In the genomic region with DNA sequence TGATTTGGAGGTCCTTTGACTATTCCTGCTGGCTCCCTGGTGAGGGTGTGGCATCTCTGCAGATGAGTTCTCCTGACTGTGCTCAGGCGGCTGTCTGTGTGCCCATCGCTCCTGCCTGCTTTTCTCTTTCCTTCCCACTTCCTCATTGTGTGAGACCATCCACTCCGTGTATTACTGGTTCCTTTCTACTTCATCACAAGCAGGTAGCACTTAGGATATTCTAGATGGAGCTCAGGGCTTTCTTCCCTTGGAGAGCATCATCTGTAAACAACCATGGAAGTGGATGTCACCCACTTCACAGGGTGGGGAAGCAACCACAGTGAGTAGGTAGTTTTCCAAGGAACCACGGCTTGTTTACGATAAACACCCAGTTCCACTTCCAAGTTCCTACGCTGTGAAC, we compare ENCODE assay signal across 11 cellular contexts. TPM values are rescaled to one million over a fixed set of nuclear protein-coding genes. Genes with fewer than 3 reads are reported as not detected.
DNase-seq lines count a peak whose midpoint lies in the region; ATAC-seq, FAIRE-seq and TF ChIP-seq lines count a peak whose summit lies in the region.
"Had no signal": no experiment of that assay in that cellular context is flagged by ENCODE, and none has a peak within 500 bp of the region (broad histone marks: within the 10 kb centered on the region; RNA-seq: fewer than 3 reads in every experiment).

No MANE protein-coding gene starts in this region.

- no peak for FAIRE-seq in keratinocyte (lab: Jason Lieb, UNC)

- H3K27ac ChIP-seq in BLaER1 treated with 17β-estradiol and CSF1 and Interleukin-3, amounts not matched to agents 10 nM and 100 nM, result peak overlapping the region in 5 of 11 experiments; percentile 1 to 60 (median 9); a peak in 5 of 22 replicates
- peak overlapping the region; percentile 43 for H3K27ac ChIP-seq in OCI-LY1 (ENCODE audit: low read depth, low read length, poor library complexity, severe bottlenecking)
- peak overlapping the region; percentile 40 for H3K27ac ChIP-seq in keratinocyte (ENCODE audit: control insufficient read depth, insufficient read depth, low read length)
- no peak overlapping the region for H3K27ac ChIP-seq in PC-9
- H3K27ac ChIP-seq in SK-N-SH (ENCODE audit: low read depth in 2 of 2, low read length in 1 of 2), result no peak overlapping the region
- H3K27ac ChIP-seq: esophagus squamous epithelium, thyroid gland had no signal

- peaks cover 100% of the 10 kb centered on the region in 11 experiments for H4K20me1 ChIP-seq in BLaER1 treated with 17β-estradiol and CSF1 and Interleukin-3, amounts not matched to agents 10 nM and 100 nM
- H4K20me1 ChIP-seq in OCI-LY1 (ENCODE audit: insufficient read depth, low read length) (peaks cover 8% of the 10 kb centered on the region), keratinocyte (ENCODE audit: control insufficient read depth, extremely low read depth, insufficient read depth, low read length) (peaks cover 73% of the 10 kb centered on the region), PC-9 (ENCODE audit: insufficient read depth) (peaks cover 98% of the 10 kb centered on the region), SK-N-SH (ENCODE audit: insufficient read depth) (peaks cover 100% of the 10 kb centered on the region)

- no peak overlapping the region; a peak in 1 of 20 replicates for H3K4me3 ChIP-seq in BLaER1 treated with 17β-estradiol and CSF1 and Interleukin-3, amounts not matched to agents 10 nM and 100 nM
- H3K4me3 ChIP-seq in GM12865 (ENCODE audit: low read depth, low read length), result peak overlapping the region; percentile 18; the same call in 1 of the 2 replicates
- peak overlapping the region; percentile 6 for H3K4me3 ChIP-seq in OCI-LY1 (ENCODE audit: low read depth, low read length, poor library complexity, severe bottlenecking)
- H3K4me3 ChIP-seq in keratinocyte (ENCODE audit: control insufficient read depth in 2 of 3, extremely low read depth in 1 of 3, insufficient read depth in 2 of 3, low read depth in 1 of 3, low read length in 3 of 3), result no peak overlapping the region
- H3K4me3 ChIP-seq in PC-9, result no peak overlapping the region
- no peak overlapping the region for H3K4me3 ChIP-seq in SK-N-SH (ENCODE audit: low read depth in 2 of 2, low read length in 1 of 2)
- H3K4me3 ChIP-seq: esophagus squamous epithelium, thyroid gland had no signal

- peaks cover 5% of the 10 kb centered on the region for H3K9me1 ChIP-seq in keratinocyte (ENCODE audit: control insufficient read depth, extremely low read depth, insufficient read depth, low read length)

- no peak for ATAC-seq in GM21528 (IDR thresholded peaks at IDR 0.05; ENCODE audit: low FRiP score, unreplicated experiment)
- ATAC-seq in GM18858 (IDR thresholded peaks at IDR 0.05; ENCODE audit: unreplicated experiment), result no peak

- DNase-seq in GM12865 (ENCODE audit: low read depth) (no peak), keratinocyte (ENCODE audit: low read depth, low spot score) (no peak), PC-9 (no peak), SK-N-SH (no peak)
- DNase-seq: esophagus squamous epithelium, NCI-H146, thyroid gland had no signal

- CTCF ChIA-PET in PC-9 (lab: Charles Lee) (no interaction called here), SK-N-SH (lab: Yijun Ruan, JAX) (interaction anchor here (1.2 to 5.5 kb wide), 3 partner anchors 12 to 79 kb away, joined by 3 to 29 read pairs (median 5); no protein-coding TSS in a partner anchor)

- 92% methylated on average over 6 of the region's 6 CpGs for WGBS in SK-N-SH (ENCODE audit: low lambda C conversion rate)

- no peak for TF ChIP-seq RAD21 in SK-N-SH (IDR thresholded peaks at IDR 0.05; ENCODE audit: low read length)

- H2AFZ ChIP-seq in OCI-LY1 (ENCODE audit: low read length) (no peak overlapping the region), keratinocyte (ENCODE audit: control insufficient read depth, low read length) (no peak overlapping the region), PC-9 (no peak overlapping the region), SK-N-SH (ENCODE audit: low read depth) (no peak overlapping the region)

- POLR2A ChIA-PET in PC-9 (lab: Charles Lee; ENCODE audit: unreplicated experiment) (no interaction called here), SK-N-SH (lab: Yijun Ruan, JAX) (no interaction called here)

- BruUV-seq in PC-9 (replicated peaks; lab: Mats Ljungman, UMichigan), result no TSS peak

- peaks cover 12 to 89% (median 76%) of the 10 kb centered on the region in 11 experiments for H3K36me3 ChIP-seq in BLaER1 treated with 17β-estradiol and CSF1 and Interleukin-3, amounts not matched to agents 10 nM and 100 nM
- H3K36me3 ChIP-seq in OCI-LY1 (ENCODE audit: insufficient read depth, low read length) (peaks cover 22% of the 10 kb centered on the region; the same call in 1 of the 2 replicates), keratinocyte (ENCODE audit: control insufficient read depth in 2 of 2, extremely low read depth in 1 of 2, insufficient read depth in 2 of 2, low read length in 2 of 2) (peaks cover 4 to 8% of the 10 kb centered on the region in 2 experiments), PC-9 (ENCODE audit: low read depth) (peaks cover 12% of the 10 kb centered on the region), SK-N-SH (replicated peaks in 1 of 2; ENCODE audit: control insufficient read depth in 1 of 2, insufficient read depth in 2 of 2, low read length in 1 of 2) (peaks cover 0 to 6% of the 10 kb centered on the region in 2 experiments)
- H3K36me3 ChIP-seq: thyroid gland had no signal

- H3K9me2 ChIP-seq in OCI-LY1 (ENCODE audit: low read depth, low read length) (no peaks in the 10 kb centered on the region), PC-9 (ENCODE audit: insufficient read depth) (no peaks in the 10 kb centered on the region), SK-N-SH (no peaks in the 10 kb centered on the region)

- peaks cover 98% of the 10 kb centered on the region for H3K79me2 ChIP-seq in OCI-LY1 (ENCODE audit: insufficient read depth, low read length)
- H3K79me2 ChIP-seq in keratinocyte (ENCODE audit: control insufficient read depth, insufficient read depth, low read length), result peaks cover 100% of the 10 kb centered on the region
- peaks cover 99% of the 10 kb centered on the region for H3K79me2 ChIP-seq in PC-9 (ENCODE audit: low read depth)
- H3K79me2 ChIP-seq in SK-N-SH (ENCODE audit: insufficient read depth), result peaks cover 100% of the 10 kb centered on the region

- H3K9ac ChIP-seq in BLaER1 treated with 17β-estradiol and CSF1 and Interleukin-3, amounts not matched to agents 10 nM and 100 nM, result peak overlapping the region in 1 of 11 experiments; percentile 31; a peak in 2 of 22 replicates
- H3K9ac ChIP-seq in OCI-LY1 (ENCODE audit: low read length), result no peak overlapping the region; the same call in 1 of the 2 replicates
- H3K9ac ChIP-seq in keratinocyte (ENCODE audit: control insufficient read depth, extremely low read depth, insufficient read depth, low read length), result no peak overlapping the region
- H3K9ac ChIP-seq in SK-N-SH, result no peak overlapping the region

- H3K4me1 ChIP-seq in BLaER1 treated with 17β-estradiol and CSF1 and Interleukin-3, amounts not matched to agents 10 nM and 100 nM, result peaks cover 83 to 99% (median 96%) of the 10 kb centered on the region in 10 experiments
- H3K4me1 ChIP-seq in OCI-LY1 (ENCODE audit: insufficient read depth, low read length, severe bottlenecking), result peaks cover 51% of the 10 kb centered on the region
- peaks cover 58% of the 10 kb centered on the region for H3K4me1 ChIP-seq in keratinocyte (ENCODE audit: control insufficient read depth, extremely low read depth, insufficient read depth, low read length)
- H3K4me1 ChIP-seq in PC-9 (replicated peaks; ENCODE audit: insufficient read depth), result peaks cover 55% of the 10 kb centered on the region
- H3K4me1 ChIP-seq in SK-N-SH (ENCODE audit: control insufficient read depth in 1 of 2, insufficient read depth in 2 of 2, low read depth in 1 of 2, low read length in 1 of 2), result peaks cover 15 to 34% of the 10 kb centered on the region in 2 experiments

- dilution Hi-C loops in keratinocyte (cut with MboI; ENCODE audit: extremely low pct_ligation_motif_present, low sequenced_read_pairs), result no loop called here

- H3F3A ChIP-seq in OCI-LY1 (ENCODE audit: insufficient read depth, low read length), result no peaks in the 10 kb centered on the region
- peaks cover 60% of the 10 kb centered on the region; the same call in 1 of the 2 replicates for H3F3A ChIP-seq in PC-9 (ENCODE audit: insufficient read depth, low read depth)
- H3F3A ChIP-seq in SK-N-SH (replicated peaks; ENCODE audit: insufficient read depth), result peaks cover 9% of the 10 kb centered on the region

- H3K9me3 ChIP-seq in BLaER1 treated with 17β-estradiol and CSF1 and Interleukin-3, amounts not matched to agents 10 nM and 100 nM (replicated peaks in 1 of 11), result peaks cover 0 to 12% (median 0%) of the 10 kb centered on the region in 11 experiments; a peak in 3 of 22 replicates
- H3K9me3 ChIP-seq in OCI-LY1 (ENCODE audit: low read length) (no peaks in the 10 kb centered on the region), keratinocyte (ENCODE audit: control insufficient read depth, low read depth, low read length) (no peaks in the 10 kb centered on the region), PC-9 (ENCODE audit: insufficient read depth, low read depth) (no peaks in the 10 kb centered on the region), SK-N-SH (no peaks in the 10 kb centered on the region)
- H3K9me3 ChIP-seq: esophagus squamous epithelium, thyroid gland had no signal

- intact Hi-C loops in PC-9 (cut with micrococcal nuclease; ENCODE audit: unreplicated experiment), result no loop called here

- H3K4me2 ChIP-seq in BLaER1 treated with 17β-estradiol and CSF1 and Interleukin-3, amounts not matched to agents 10 nM and 100 nM, result peak overlapping the region; percentile 30 to 80 (median 57); a peak in 21 of 22 replicates
- H3K4me2 ChIP-seq in OCI-LY1 (ENCODE audit: low read length) (peak overlapping the region; percentile 31), keratinocyte (ENCODE audit: control insufficient read depth, extremely low read depth, insufficient read depth, low read depth, low read length) (no peak overlapping the region), PC-9 (no peak overlapping the region), SK-N-SH (no peak overlapping the region)

- H3K27me3 ChIP-seq in BLaER1 treated with 17β-estradiol and CSF1 and Interleukin-3, amounts not matched to agents 10 nM and 100 nM, result no peaks in the 10 kb centered on the region
- H3K27me3 ChIP-seq in OCI-LY1 (ENCODE audit: insufficient read depth, low read length) (no peaks in the 10 kb centered on the region), keratinocyte (ENCODE audit: control insufficient read depth, extremely low read depth, insufficient read depth, low read length) (no peaks in the 10 kb centered on the region), PC-9 (ENCODE audit: insufficient read depth, low read depth) (no peaks in the 10 kb centered on the region), SK-N-SH (ENCODE audit: insufficient read depth) (no peaks in the 10 kb centered on the region)
- H3K27me3 ChIP-seq: esophagus squamous epithelium, thyroid gland had no signal

- TF ChIP-seq CTCF in GM12865 (IDR thresholded peaks at IDR 0.05; ENCODE audit: insufficient read depth, low read depth, low read length, missing control alignments), result no peak
- no peak for TF ChIP-seq CTCF in OCI-LY1 (IDR thresholded peaks at IDR 0.05; ENCODE audit: low read length)
- no peak for TF ChIP-seq CTCF in keratinocyte (optimal IDR thresholded peaks at IDR 0.05 in 1 of 3, IDR thresholded peaks at IDR 0.05 in 1 of 3, conservative IDR thresholded peaks at IDR 0.05 in 1 of 3; ENCODE audit: extremely low read depth in 1 of 3, insufficient read depth in 2 of 3, low read length in 3 of 3)
- TF ChIP-seq CTCF in PC-9 (conservative IDR thresholded peaks at IDR 0.05), result no peak
- TF ChIP-seq CTCF in SK-N-SH (IDR thresholded peaks at IDR 0.05), result no peak

- no peak for TF ChIP-seq EP300 in SK-N-SH (IDR thresholded peaks at IDR 0.05; ENCODE audit: borderline replicate concordance in 1 of 2, low read depth in 1 of 2, low read length in 1 of 2)

RNA-seq across cellular contexts. Expression of gene DNAJB6, which starts 15.7 kb away (rescaled TPM):
- 76.8 to 163 TPM (median 152 TPM) in 3 replicates for polyA plus RNA-seq in keratinocyte
- polyA plus RNA-seq in keratinocyte (2011; ENCODE audit: low read depth), result 296 TPM
- 119 and 167 TPM in 2 replicates for polyA plus RNA-seq in keratinocyte (2011; cell fraction: cytosol; rRNA removed)
- polyA plus RNA-seq in keratinocyte (2011; cell fraction: nucleus; rRNA removed), result 115 and 161 TPM in 2 replicates
- 190 TPM in 2 replicates for polyA plus RNA-seq in keratinocyte (2012; ENCODE audit: low replicate concordance)
- 26.5 to 60.8 TPM (median 29.4 TPM) in 3 replicates for polyA minus RNA-seq in keratinocyte
- polyA minus RNA-seq in keratinocyte (2011; cell fraction: cytosol; rRNA and poly(A)+ RNA removed), result 69.4 TPM
- polyA minus RNA-seq in keratinocyte (2011; cell fraction: nucleus; rRNA and poly(A)+ RNA removed), result 49.7 and 85.1 TPM in 2 replicates
- total RNA-seq in PC-9 (2021), result 137 and 182 TPM in 2 replicates
- polyA plus RNA-seq in SK-N-SH (2012; rRNA removed), result 176 and 185 TPM in 2 replicates
- 211 and 219 TPM in 2 replicates for polyA plus RNA-seq in SK-N-SH (2012; cell fraction: cytosol; rRNA removed)
- 138 and 185 TPM in 2 replicates for polyA plus RNA-seq in SK-N-SH (2012; cell fraction: nucleus; rRNA removed)

Comparison
In these comparisons a context has a peak if more than half of its experiments do, and no peak if none do; other contexts are left out.
1. H3K27ac ChIP-seq: peak in OCI-LY1 (single experiment) and keratinocyte (single experiment); none in PC-9 (single experiment) and SK-N-SH (0 of 2).
2. H3K4me2 ChIP-seq: peak in BLaER1 treated with 17β-estradiol and CSF1 and Interleukin-3, amounts not matched to agents 10 nM and 100 nM (11 of 11) and OCI-LY1 (single experiment); none in keratinocyte (single experiment), PC-9 (single experiment) and SK-N-SH (single experiment).
3. H3K4me3 ChIP-seq: peak in GM12865 (single experiment) and OCI-LY1 (single experiment); none in BLaER1 treated with 17β-estradiol and CSF1 and Interleukin-3, amounts not matched to agents 10 nM and 100 nM (0 of 10), keratinocyte (0 of 3), PC-9 (single experiment) and SK-N-SH (0 of 2).